Comparison of ENCODE assay signal across 15 cellular contexts in genomic region chr2:74760875-74761630, GRCh38.
A peak's percentile ranks its signal among the peaks of the same experiment; 100 is the strongest.
DNase-seq lines count a peak whose midpoint lies in the region; ATAC-seq, FAIRE-seq and TF ChIP-seq lines count a peak whose summit lies in the region.
"Had no signal": no experiment of that assay in that cellular context is flagged by ENCODE, and none has a peak within 500 bp of the region (broad histone marks: within the 10 kb centered on the region; RNA-seq: fewer than 3 reads in every experiment).

No MANE protein-coding gene starts in this region.

- no peak overlapping the region for H3K9ac ChIP-seq in HepG2 (ENCODE audit: insufficient read depth, low read depth, low read length)
- H3K9ac ChIP-seq: BLaER1 treated with 17β-estradiol and CSF1 and Interleukin-3, amounts not matched to agents 10 nM and 100 nM had no signal

- no peak overlapping the region for H3K4me3 Mint-ChIP-seq in activated T-cell treated with anti-CD3 and anti-CD28 coated beads, Interleukin-2, amount 50 U/mL, for 24 hours

- no peaks in the 10 kb centered on the region for H3K79me2 ChIP-seq in HepG2 (ENCODE audit: insufficient read depth, low read length)

- 82% methylated on average over 6 of the region's 6 CpGs for WGBS in HepG2 (ENCODE audit: low lambda C conversion rate)

- TF ChIP-seq CTCF in LNCaP clone FGC (IDR thresholded peaks at IDR 0.05; ENCODE audit: control insufficient read depth, extremely low read depth, insufficient read depth) = no peak
- no peak for TF ChIP-seq CTCF in HepG2 (CRISPR knock-in tag; IDR thresholded peaks at IDR 0.05)

- TF ChIP-seq EP300 in HepG2 (IDR thresholded peaks at IDR 0.05; ENCODE audit: low read depth in 2 of 2, low read length in 2 of 2) (no peak), HepG2 (CRISPR knock-in tag; IDR thresholded peaks at IDR 0.05; ENCODE audit: borderline replicate concordance) (no peak)

- H3K4me1 ChIP-seq in HepG2 (ENCODE audit: insufficient read depth, low read length) = peaks cover 82% of the 10 kb centered on the region
- H3K4me1 ChIP-seq in HAP-1 = no peaks in the 10 kb centered on the region

- H3K4me1 Mint-ChIP-seq in activated T-cell treated with anti-CD3 and anti-CD28 coated beads, Interleukin-2, amount 50 U/mL, for 24 hours (ENCODE audit: low read depth) = peaks cover 9% of the 10 kb centered on the region

- POLR2A ChIA-PET in HepG2 (lab: Yijun Ruan, JAX) = no interaction called here

- H3K27me3 Mint-ChIP-seq in activated T-cell treated with anti-CD3 and anti-CD28 coated beads, Interleukin-2, amount 50 U/mL, for 24 hours = no peaks in the 10 kb centered on the region

- no peak overlapping the region for H3K27ac ChIP-seq in HepG2 (ENCODE audit: extremely low read length, insufficient read depth, low read length)
- H3K27ac ChIP-seq: BLaER1 treated with 17β-estradiol and CSF1 and Interleukin-3, amounts not matched to agents 10 nM and 100 nM; PC-9; SJSA1 had no signal

- CTCF ChIA-PET in HepG2 (lab: Yijun Ruan, JAX; ENCODE audit: low intra/inter-chr PET ratio, low total read pairs) = no interaction called here

- no peak overlapping the region for H3K4me2 ChIP-seq in HepG2 (ENCODE audit: low read depth, low read length)
- H3K4me2 ChIP-seq: BLaER1 treated with 17β-estradiol and CSF1 and Interleukin-3, amounts not matched to agents 10 nM and 100 nM; PC-9 had no signal

- H4K20me1 ChIP-seq in HepG2 (ENCODE audit: insufficient read depth, low read length) = no peaks in the 10 kb centered on the region
- H4K20me1 ChIP-seq: BLaER1 treated with 17β-estradiol and CSF1 and Interleukin-3, amounts not matched to agents 10 nM and 100 nM had no signal

- H3K4me3 ChIP-seq in LNCaP clone FGC (ENCODE audit: low read depth, low read length) = no peak overlapping the region
- no peak overlapping the region for H3K4me3 ChIP-seq in HepG2 (replicated peaks in 1 of 3; ENCODE audit: insufficient read depth in 1 of 3, low read depth in 2 of 3, low read length in 3 of 3)
- no peak overlapping the region for H3K4me3 ChIP-seq in HAP-1
- H3K4me3 ChIP-seq: BLaER1 treated with 17β-estradiol and CSF1 and Interleukin-3, amounts not matched to agents 10 nM and 100 nM; PC-9; SJSA1 had no signal

- in situ Hi-C loops in HepG2 (cut with HindIII; ENCODE audit: extremely low pct_ligation_motif_present, low pct_unique_long_range_greater_than_20kb) = loop anchor here (5.0 kb wide), 2 partner anchors 76 to 111 kb away; no protein-coding TSS in a partner anchor
- in situ Hi-C loops in HAP-1 (cut with MboI; ENCODE audit: low sequenced_read_pairs) = no loop called here

- no peak for ATAC-seq in HepG2
- no peak for ATAC-seq in HG02763 (IDR thresholded peaks at IDR 0.05; ENCODE audit: unreplicated experiment)

- FAIRE-seq in HepG2 (lab: Jason Lieb, UNC) = no peak
- FAIRE-seq in GM19239 (lab: Jason Lieb, UNC) = no peak

- H3K27me3 ChIP-seq in HepG2 (ENCODE audit: control insufficient read depth in 1 of 2, insufficient read depth in 2 of 2, low read length in 2 of 2) = no peaks in the 10 kb centered on the region
- no peaks in the 10 kb centered on the region for H3K27me3 ChIP-seq in HAP-1 (ENCODE audit: low read depth)
- H3K27me3 ChIP-seq: BLaER1 treated with 17β-estradiol and CSF1 and Interleukin-3, amounts not matched to agents 10 nM and 100 nM; SJSA1 had no signal

- H3K36me3 ChIP-seq in HepG2 (replicated peaks in 1 of 2; ENCODE audit: control insufficient read depth in 1 of 2, insufficient read depth in 2 of 2, low read length in 2 of 2) (no peaks in the 10 kb centered on the region), HAP-1 (replicated peaks) (no peaks in the 10 kb centered on the region)
- H3K36me3 ChIP-seq: SJSA1 had no signal

- TF ChIP-seq RAD21 in HepG2 (CRISPR knock-in tag; IDR thresholded peaks at IDR 0.05) = no peak

- H3K36me3 Mint-ChIP-seq in activated T-cell treated with anti-CD3 and anti-CD28 coated beads, Interleukin-2, amount 50 U/mL, for 24 hours (ENCODE audit: low read depth) = no peaks in the 10 kb centered on the region

- no peak overlapping the region for H2AFZ ChIP-seq in HepG2 (ENCODE audit: low read length)
- H2AFZ ChIP-seq: PC-9 had no signal

- no peak for TF ChIP-seq POLR2A in HepG2 (IDR thresholded peaks at IDR 0.05; ENCODE audit: insufficient read depth in 1 of 2, low read depth in 2 of 2, low read length in 2 of 2)

- H3K9me3 Mint-ChIP-seq in activated T-cell treated with anti-CD3 and anti-CD28 coated beads, Interleukin-2, amount 50 U/mL, for 24 hours = peaks cover 6% of the 10 kb centered on the region

- peak; percentile 43 for DNase-seq in Ammon's horn (ENCODE audit: low spot score)
- DNase-seq in LNCaP clone FGC (ENCODE audit: low read depth) = peak; percentile 38
- no peak for DNase-seq in HepG2 (ENCODE audit: low spot score)
- DNase-seq in pons (ENCODE audit: low spot score) = peak; percentile 26
- DNase-seq in HAP-1 (ENCODE audit: low spot score in 2 of 2) = no peak
- no peak for DNase-seq in GM19239 (ENCODE audit: insufficient read length, low spot score)
- DNase-seq in activated T-cell treated with anti-CD3 and anti-CD28 coated beads, Interleukin-2, amount 50 U/mL, for 24 hours = no peak
- DNase-seq: H7, NCI-H1417, NCI-H187 treated with DMSO at 0.1 percent for 48 hours, NCI-H510A treated with DMSO at 0.1 percent for 48 hours, PC-9 had no signal

- no peak overlapping the region for H3K27ac Mint-ChIP-seq in activated T-cell treated with anti-CD3 and anti-CD28 coated beads, Interleukin-2, amount 50 U/mL, for 24 hours

- BruUV-seq in HepG2 (replicated peaks; lab: Mats Ljungman, UMichigan) = no TSS peak

- intact Hi-C loops in HepG2 (cut with micrococcal nuclease; ENCODE audit: unreplicated experiment) = no loop called here

- H3K9me3 ChIP-seq in HepG2 (ENCODE audit: low read length) (peaks cover 23% of the 10 kb centered on the region), HAP-1 (no peaks in the 10 kb centered on the region)

TF ChIP-seq in HepG2, 621 proteins besides CTCF, POLR2A, EP300 and RAD21:
- TF ChIP-seq, protein P1, sequence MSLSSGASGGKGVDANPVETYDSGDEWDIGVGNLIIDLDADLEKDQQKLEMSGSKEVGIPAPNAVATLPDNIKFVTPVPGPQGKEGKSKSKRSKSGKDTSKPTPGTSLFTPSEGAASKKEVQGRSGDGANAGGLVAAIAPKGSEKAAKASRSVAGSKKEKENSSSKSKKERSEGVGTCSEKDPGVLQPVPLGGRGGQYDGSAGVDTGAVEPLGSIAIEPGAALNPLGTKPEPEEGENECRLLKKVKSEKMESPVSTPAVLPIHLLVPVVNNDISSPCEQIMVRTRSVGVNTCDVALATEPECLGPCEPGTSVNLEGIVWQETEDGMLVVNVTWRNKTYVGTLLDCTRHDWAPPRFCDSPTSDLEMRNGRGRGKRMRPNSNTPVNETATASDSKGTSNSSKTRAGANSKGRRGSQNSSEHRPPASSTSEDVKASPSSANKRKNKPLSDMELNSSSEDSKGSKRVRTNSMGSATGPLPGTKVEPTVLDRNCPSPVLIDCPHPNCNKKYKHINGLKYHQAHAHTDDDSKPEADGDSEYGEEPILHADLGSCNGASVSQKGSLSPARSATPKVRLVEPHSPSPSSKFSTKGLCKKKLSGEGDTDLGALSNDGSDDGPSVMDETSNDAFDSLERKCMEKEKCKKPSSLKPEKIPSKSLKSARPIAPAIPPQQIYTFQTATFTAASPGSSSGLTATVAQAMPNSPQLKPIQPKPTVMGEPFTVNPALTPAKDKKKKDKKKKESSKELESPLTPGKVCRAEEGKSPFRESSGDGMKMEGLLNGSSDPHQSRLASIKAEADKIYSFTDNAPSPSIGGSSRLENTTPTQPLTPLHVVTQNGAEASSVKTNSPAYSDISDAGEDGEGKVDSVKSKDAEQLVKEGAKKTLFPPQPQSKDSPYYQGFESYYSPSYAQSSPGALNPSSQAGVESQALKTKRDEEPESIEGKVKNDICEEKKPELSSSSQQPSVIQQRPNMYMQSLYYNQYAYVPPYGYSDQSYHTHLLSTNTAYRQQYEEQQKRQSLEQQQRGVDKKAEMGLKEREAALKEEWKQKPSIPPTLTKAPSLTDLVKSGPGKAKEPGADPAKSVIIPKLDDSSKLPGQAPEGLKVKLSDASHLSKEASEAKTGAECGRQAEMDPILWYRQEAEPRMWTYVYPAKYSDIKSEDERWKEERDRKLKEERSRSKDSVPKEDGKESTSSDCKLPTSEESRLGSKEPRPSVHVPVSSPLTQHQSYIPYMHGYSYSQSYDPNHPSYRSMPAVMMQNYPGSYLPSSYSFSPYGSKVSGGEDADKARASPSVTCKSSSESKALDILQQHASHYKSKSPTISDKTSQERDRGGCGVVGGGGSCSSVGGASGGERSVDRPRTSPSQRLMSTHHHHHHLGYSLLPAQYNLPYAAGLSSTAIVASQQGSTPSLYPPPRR (CRISPR knock-in tag; IDR thresholded peaks at IDR 0.05; ENCODE audit: borderline replicate concordance) = 0 out of 2 replicates have a peak, but pooled peaks have one; percentile 1
- TF ChIP-seq ZIK1 (CRISPR knock-in tag; IDR thresholded peaks at IDR 0.05; ENCODE audit: borderline replicate concordance, low read depth) = no peak
TF ChIP-seq in HepG2: peak in this region for 1.

Comparison
In these comparisons a context has a peak if more than half of its experiments do, and no peak if none do; other contexts are left out.
1. DNase-seq: peak in Ammon's horn (single experiment), LNCaP clone FGC (single experiment) and pons (single experiment); none in HepG2 (single experiment), HAP-1 (0 of 2), GM19239 (single experiment) and activated T-cell treated with anti-CD3 and anti-CD28 coated beads, Interleukin-2, amount 50 U/mL, for 24 hours (single experiment).